1 cellular context compared by ENCODE assay signal in genomic region chr2:96960271-96960955, GRCh38.
TF ChIP-seq lines count a peak whose summit lies in the region.

No MANE protein-coding gene starts in this region.

TF ChIP-seq in K562, 482 proteins besides CTCF, POLR2A, EP300 and RAD21 (continued from another document and continues in another):
- TF ChIP-seq ATF6 (CRISPR knock-in tag; IDR thresholded peaks at IDR 0.05): no peak
- no peak for TF ChIP-seq NCOA4 (IDR thresholded peaks at IDR 0.05; ENCODE audit: partially characterized antibody)
- TF ChIP-seq RBM17 (IDR thresholded peaks at IDR 0.05; ENCODE audit: borderline replicate concordance, low read depth, low read length): no peak
- no peak for TF ChIP-seq RBM22 (IDR thresholded peaks at IDR 0.05; ENCODE audit: low read depth, low read length, poor library complexity, severe bottlenecking)
- no peak for TF ChIP-seq CREB3 (tag; conservative IDR thresholded peaks at IDR 0.05; ENCODE audit: low read depth)
- no peak for TF ChIP-seq XRCC3 (IDR thresholded peaks at IDR 0.05)
- TF ChIP-seq RBM14 (IDR thresholded peaks at IDR 0.05; ENCODE audit: borderline replicate concordance, insufficient read depth, low read depth, low read length): no peak
- TF ChIP-seq NUFIP1 (IDR thresholded peaks at IDR 0.05; ENCODE audit: partially characterized antibody): no peak
- no peak for TF ChIP-seq TRIM28 (IDR thresholded peaks at IDR 0.05)
- no peak for TF ChIP-seq SIN3A (IDR thresholded peaks at IDR 0.05; ENCODE audit: borderline replicate concordance in 2 of 2, control insufficient read depth in 1 of 2, low read depth in 2 of 2, low read length in 2 of 2)
- 0 out of 2 replicates have a peak, but pooled peaks have one; percentile 58 for TF ChIP-seq MYNN (IDR thresholded peaks at IDR 0.05)
- no peak for TF ChIP-seq MYNN (CRISPR knock-in tag; IDR thresholded peaks at IDR 0.05)
- no peak for TF ChIP-seq ZBTB34 (CRISPR knock-in tag; IDR thresholded peaks at IDR 0.05)
- no peak for TF ChIP-seq DDX20 (tag; IDR thresholded peaks at IDR 0.05; ENCODE audit: low read depth)
- TF ChIP-seq HOXB6 (CRISPR knock-in tag; IDR thresholded peaks at IDR 0.05; ENCODE audit: borderline replicate concordance): no peak
- TF ChIP-seq TBL1XR1 (IDR thresholded peaks at IDR 0.05; ENCODE audit: low read length in 2 of 2): no peak
- no peak for TF ChIP-seq ADNP (tag; IDR thresholded peaks at IDR 0.05)
- no peak for TF ChIP-seq ARID3B (CRISPR knock-in tag; IDR thresholded peaks at IDR 0.05; ENCODE audit: borderline replicate concordance)
- TF ChIP-seq C11orf30 (IDR thresholded peaks at IDR 0.05; ENCODE audit: low read depth): no peak
- TF ChIP-seq FOXK1 (CRISPR knock-in tag; IDR thresholded peaks at IDR 0.05; ENCODE audit: borderline replicate concordance): no peak
- TF ChIP-seq SRF (CRISPR knock-in tag; IDR thresholded peaks at IDR 0.05): no peak
- TF ChIP-seq CHD1 (IDR thresholded peaks at IDR 0.05; ENCODE audit: low read length): no peak
- no peak for TF ChIP-seq CLOCK (CRISPR knock-in tag; IDR thresholded peaks at IDR 0.05; ENCODE audit: borderline replicate concordance)
- no peak for TF ChIP-seq PRDM10 (IDR thresholded peaks at IDR 0.05; ENCODE audit: partially characterized antibody)
- no peak for TF ChIP-seq TGIF2 (CRISPR knock-in tag; IDR thresholded peaks at IDR 0.05)
- no peak for TF ChIP-seq HMG20B (CRISPR knock-in tag; IDR thresholded peaks at IDR 0.05)
- no peak for TF ChIP-seq ZNF277 (CRISPR knock-in tag; IDR thresholded peaks at IDR 0.05; ENCODE audit: borderline replicate concordance)
- TF ChIP-seq ZFX (CRISPR knock-in tag; IDR thresholded peaks at IDR 0.05): no peak
- TF ChIP-seq ZNF23 (CRISPR knock-in tag; IDR thresholded peaks at IDR 0.05): no peak
- TF ChIP-seq NONO (IDR thresholded peaks at IDR 0.05; ENCODE audit: low read depth in 2 of 2, low read length in 1 of 2): peak in 1 of 2 experiments; percentile 9; a peak in 1 of 4 replicates
- no peak for TF ChIP-seq TOE1 (IDR thresholded peaks at IDR 0.05; ENCODE audit: borderline replicate concordance)
- 0 out of 2 replicates have a peak, but pooled peaks have one; percentile 31 for TF ChIP-seq TOE1 (CRISPR knock-in tag; IDR thresholded peaks at IDR 0.05; ENCODE audit: borderline replicate concordance, low read depth)
- no peak for TF ChIP-seq NCOR1 (IDR thresholded peaks at IDR 0.05)
- no peak for TF ChIP-seq NR4A1 (CRISPR knock-in tag; IDR thresholded peaks at IDR 0.05)
- no peak for TF ChIP-seq NR4A1 (tag; IDR thresholded peaks at IDR 0.05)
- no peak for TF ChIP-seq NFE2 (IDR thresholded peaks at IDR 0.05; ENCODE audit: low read depth)
- no peak for TF ChIP-seq RUNX1 (IDR thresholded peaks at IDR 0.05; ENCODE audit: low read depth)
- TF ChIP-seq FOXK2 (conservative IDR thresholded peaks at IDR 0.05 in 1 of 2, IDR thresholded peaks at IDR 0.05 in 1 of 2; ENCODE audit: low read depth in 2 of 2): no peak
- TF ChIP-seq AFF1 (IDR thresholded peaks at IDR 0.05; ENCODE audit: low read depth in 1 of 2, partially characterized antibody in 2 of 2): no peak
- TF ChIP-seq MLLT1 (IDR thresholded peaks at IDR 0.05): no peak
- no peak for TF ChIP-seq RFX7 (CRISPR knock-in tag; IDR thresholded peaks at IDR 0.05)
- TF ChIP-seq RB1 (IDR thresholded peaks at IDR 0.05; ENCODE audit: low read depth): peak; percentile 82
- no peak for TF ChIP-seq ZNF41 (CRISPR knock-in tag; conservative IDR thresholded peaks at IDR 0.05)
- no peak for TF ChIP-seq DPF2 (IDR thresholded peaks at IDR 0.05)
- no peak for TF ChIP-seq EHMT2 (IDR thresholded peaks at IDR 0.05)
- TF ChIP-seq ZNF24 (IDR thresholded peaks at IDR 0.05): no peak
- peak; percentile 51; the same call in 1 of the 2 replicates for TF ChIP-seq JUND (IDR thresholded peaks at IDR 0.05; ENCODE audit: borderline replicate concordance, low read depth, low read length)
- TF ChIP-seq JUND (tag; IDR thresholded peaks at IDR 0.05; ENCODE audit: borderline replicate concordance, low read depth, low read length): no peak; the same call in 2 of the 3 replicates
